Comparison of ENCODE assay signal across 9 cellular contexts in genomic region chr1:43329995-43330751, GRCh38. TPM values are rescaled to one million over a fixed set of nuclear protein-coding genes. Genes with fewer than 3 reads are reported as not detected.
DNase-seq lines count a peak whose midpoint lies in the region; TF ChIP-seq lines count a peak whose summit lies in the region.
"Had no signal": no experiment of that assay in that cellular context is flagged by ENCODE, and none has a peak within 500 bp of the region (broad histone marks: within the 10 kb centered on the region; RNA-seq: fewer than 3 reads in every experiment).

No MANE protein-coding gene starts in this region.

- peaks cover 7% of the 10 kb centered on the region for H3K4me1 ChIP-seq in A673 (ENCODE audit: insufficient read depth, low read length, poor library complexity, severe bottlenecking)
- H3K4me1 ChIP-seq in right atrium auricular region = peaks cover 0 to 22% of the 10 kb centered on the region in 2 donors

- peak overlapping the region; percentile 44 for H3K27ac ChIP-seq in A673 (ENCODE audit: low read depth, low read length, poor library complexity, severe bottlenecking)
- H3K27ac ChIP-seq in right atrium auricular region = peak overlapping the region; percentile 47 to 60
- H3K27ac ChIP-seq: thyroid gland had no signal

- DNase-seq in A673 (ENCODE audit: low spot score) (peak; percentile 84), HK-2 (ENCODE audit: unreplicated experiment) (peak; percentile 62), right atrium auricular region (ENCODE audit: low spot score) (peak; percentile 80), globus pallidus (ENCODE audit: low spot score) (no peak), NK-92 (lab: John Stamatoyannopoulos, UW; ENCODE audit: unreplicated experiment) (no peak), NCI-H526 (lab: John Stamatoyannopoulos, UW) (no peak)
- peak; percentile 75 for DNase-seq in activated CD8-positive, alpha-beta memory T cell treated with anti-CD3 and anti-CD28 coated beads, Interleukin-2, amount 50 U/mL, for 48 hours
- DNase-seq in stimulated activated CD4-positive, alpha-beta T cell treated with anti-CD3 and anti-CD28 coated beads, Interleukin-2, amount 100 ng/mL, for 4 hours (ENCODE audit: low read depth) = peak; percentile 55

- BruUV-seq in A673 (replicated peaks; lab: Mats Ljungman, UMichigan) = no TSS peak

- TF ChIP-seq CTCF in A673 (conservative IDR thresholded peaks at IDR 0.05; ENCODE audit: low read depth, low read length) (no peak), right atrium auricular region (IDR thresholded peaks at IDR 0.05) (no peak)

- H3K9me3 ChIP-seq in A673 (ENCODE audit: low read depth, low read length, poor library complexity, severe bottlenecking) (peaks cover 11% of the 10 kb centered on the region), right atrium auricular region (peaks cover 0 to 10% of the 10 kb centered on the region in 2 donors)
- H3K9me3 ChIP-seq: thyroid gland had no signal

- intact Hi-C loops in A673 (cut with micrococcal nuclease; ENCODE audit: unreplicated experiment) = loop anchor here (5.0 kb wide), 1 partner anchor 83 kb away; no protein-coding TSS in a partner anchor

- POLR2A ChIA-PET in A673 (lab: Charles Lee; ENCODE audit: low non-redundant PET) = no interaction called here

- CTCF ChIA-PET in A673 (lab: Charles Lee) = no interaction called here

- no peaks in the 10 kb centered on the region for H3K36me3 ChIP-seq in A673 (ENCODE audit: insufficient read depth, low read length, poor library complexity, severe bottlenecking)
- no peaks in the 10 kb centered on the region for H3K36me3 ChIP-seq in right atrium auricular region
- H3K36me3 ChIP-seq: thyroid gland had no signal

- H3K27me3 ChIP-seq in A673 (replicated peaks; ENCODE audit: insufficient read depth, low read depth, low read length, poor library complexity) (no peaks in the 10 kb centered on the region), right atrium auricular region (no peaks in the 10 kb centered on the region)
- H3K27me3 ChIP-seq: thyroid gland had no signal

- no peak overlapping the region for H3K4me3 ChIP-seq in A673 (ENCODE audit: low read depth, low read length, poor library complexity, severe bottlenecking)
- no peak overlapping the region for H3K4me3 ChIP-seq in right atrium auricular region
- H3K4me3 ChIP-seq: thyroid gland had no signal

RNA-seq across cellular contexts. Expression of gene MPL, which starts 7.4 kb away (rescaled TPM):
- total RNA-seq in A673 (2021) (not detected in 2 replicates), right atrium auricular region (under 1 TPM in 1 of 2 donors, not detected in 1; 0.39 TPM)

RNA-seq across cellular contexts. Expression of gene CDC20, which starts 28.6 kb away (rescaled TPM):
- 296 and 309 TPM in 2 replicates for total RNA-seq in A673 (2021)
- total RNA-seq in right atrium auricular region = 1 to 10 TPM in 1 of 2 donors, under 1 TPM in 1; 0.63 to 2.5 TPM

RNA-seq across cellular contexts. Expression of gene TIE1, which starts 29.4 kb away (rescaled TPM):
- total RNA-seq in A673 (2021) (not detected in 2 replicates), right atrium auricular region (10 to 100 TPM; 23.6 to 51.7 TPM)

RNA-seq across cellular contexts. Expression of gene ELOVL1, which starts 37.6 kb away (rescaled TPM):
- 47.4 and 53.7 TPM in 2 replicates for total RNA-seq in A673 (2021)
- total RNA-seq in right atrium auricular region = 10 to 100 TPM; 24.3 to 41.4 TPM

RNA-seq across cellular contexts. Expression of gene C1orf210, which starts 44.8 kb away (rescaled TPM):
- not detected in 2 replicates for total RNA-seq in A673 (2021)
- not detected for total RNA-seq in right atrium auricular region

Comparison
In these comparisons a context has a peak if more than half of its experiments do, and no peak if none do; other contexts are left out.
1. DNase-seq: peak in A673 (single experiment), HK-2 (single experiment), activated CD8-positive, alpha-beta memory T cell treated with anti-CD3 and anti-CD28 coated beads, Interleukin-2, amount 50 U/mL, for 48 hours (single experiment), right atrium auricular region (single experiment) and stimulated activated CD4-positive, alpha-beta T cell treated with anti-CD3 and anti-CD28 coated beads, Interleukin-2, amount 100 ng/mL, for 4 hours (single experiment); none in globus pallidus (single experiment), NK-92 (single experiment) and NCI-H526 (0 of 2).
2. RNA of gene CDC20, which starts 28.6 kb away (total RNA-seq): 296 to 309 TPM in A673; 0.63 to 2.5 TPM in right atrium auricular region; every median in the first group is over 10 times any median in the second.
3. RNA of gene TIE1, which starts 29.4 kb away (total RNA-seq): 23.6 to 51.7 TPM in right atrium auricular region; not detected in A673; every median in the first group is over 10 times any median in the second.